ENCODE assay signal across 8 cellular contexts in genomic region chr18:23992119-23992940, GRCh38. TPM values are rescaled to one million over a fixed set of nuclear protein-coding genes. Genes with fewer than 3 reads are reported as not detected.
A peak's percentile ranks its signal among the peaks of the same experiment; 100 is the strongest.
DNase-seq lines count a peak whose midpoint lies in the region; ATAC-seq and FAIRE-seq lines count a peak whose summit lies in the region.

No MANE protein-coding gene starts in this region.

- H3K36me3 ChIP-seq in SJSA1 = no peaks in the 10 kb centered on the region

- FAIRE-seq in HTR-8/SVneo (lab: Jason Lieb, UNC) = no peak

- peak overlapping the region; percentile 15; the same call in 1 of the 2 replicates for H3K27ac ChIP-seq in SJSA1

- H3K4me3 ChIP-seq in SJSA1 = no peak overlapping the region

- no peaks in the 10 kb centered on the region for H3K9me3 ChIP-seq in SJSA1 (replicated peaks)

- peak; percentile 41 for ATAC-seq in GM19351 (IDR thresholded peaks at IDR 0.05; ENCODE audit: unreplicated experiment)
- no peak for ATAC-seq in HG02973 (IDR thresholded peaks at IDR 0.05; ENCODE audit: unreplicated experiment)

- DNase-seq in SJSA1 (ENCODE audit: low read depth in 1 of 2, low spot score in 2 of 2) (peak; percentile 61 to 65), cerebellar cortex (ENCODE audit: low spot score) (peak; percentile 90), renal cortical epithelial cell (ENCODE audit: low read depth) (peak; percentile 74), germinal center (ENCODE audit: low spot score) (no peak), HTR-8/SVneo (ENCODE audit: insufficient read length, low spot score) (no peak), NCI-H128 (lab: John Stamatoyannopoulos, UW; ENCODE audit: unreplicated experiment) (no peak)

- H3K4me1 ChIP-seq in SJSA1 (replicated peaks) = peaks cover 28% of the 10 kb centered on the region

- no peaks in the 10 kb centered on the region for H3K27me3 ChIP-seq in SJSA1 (replicated peaks)

RNA-seq across cellular contexts. Expression of gene TTC39C, which starts 22.2 kb away (rescaled TPM):
- 6.4 and 14.7 TPM in 2 replicates for total RNA-seq in SJSA1 (2014; rRNA removed; shearing (Covaris generic))
- total RNA-seq in renal cortical epithelial cell = 26.9 and 42.0 TPM in 2 replicates

Comparison
In these comparisons a context has a peak if more than half of its experiments do, and no peak if none do; other contexts are left out.
1. DNase-seq: peak in SJSA1 (2 of 2), cerebellar cortex (single experiment) and renal cortical epithelial cell (single experiment); none in germinal center (single experiment), HTR-8/SVneo (single experiment) and NCI-H128 (single experiment).